25 cellular contexts compared by ENCODE assay signal in the genomic region with DNA sequence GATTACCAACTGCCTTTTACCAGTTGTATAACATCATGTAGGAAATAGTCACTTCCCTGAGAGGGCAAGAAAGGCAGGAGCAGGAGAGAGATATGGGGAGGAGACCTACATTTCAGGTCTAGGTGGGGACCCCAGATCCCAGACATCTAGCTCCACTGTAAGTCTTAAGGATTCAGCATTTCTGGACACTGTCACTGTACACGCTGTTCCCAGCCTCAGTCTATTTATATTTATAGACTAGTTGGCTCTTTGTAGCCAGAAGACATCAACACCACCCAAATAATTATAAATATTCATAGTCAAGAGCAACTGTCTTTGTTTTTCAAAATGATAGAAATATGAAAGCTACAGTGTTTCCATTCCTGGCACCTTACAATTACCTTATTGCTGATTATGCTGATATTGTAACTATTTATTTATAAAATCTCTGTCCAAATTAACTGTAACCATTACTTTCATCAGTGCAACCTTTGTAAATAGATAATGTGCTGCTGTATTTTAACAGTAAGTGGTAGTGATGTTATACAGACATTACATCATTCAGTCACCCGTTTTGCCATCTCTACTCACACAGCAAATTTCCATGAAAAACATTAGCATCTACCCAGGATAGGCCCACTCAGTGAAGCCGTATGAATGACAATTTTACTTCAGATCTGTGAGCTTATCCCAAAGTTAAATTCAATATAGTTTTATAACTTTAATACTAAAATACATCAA.
"Had no signal": no experiment of that assay in that cellular context is flagged by ENCODE, and none has a peak within 500 bp of the region (broad histone marks: within the 10 kb centered on the region; RNA-seq: fewer than 3 reads in every experiment).

No MANE protein-coding gene starts in this region.

- H3K36me3 ChIP-seq: breast epithelium, MG63 had no signal

- ATAC-seq: activated CD8-positive, alpha-beta memory T cell treated with anti-CD3 and anti-CD28 coated beads, Interleukin-2, amount 10 ng/mL, durations not matched to agents 7 days and 5 days; Panc1 had no signal

- H3K27me3 ChIP-seq: breast epithelium, MG63 had no signal

- H3K9ac ChIP-seq: KMS-11 had no signal

- H3K9me3 ChIP-seq: breast epithelium, MG63 had no signal

- H3K27ac ChIP-seq: breast epithelium, KMS-11 had no signal

- H3K4me2 ChIP-seq: KMS-11 had no signal

- H3K4me1 ChIP-seq: breast epithelium had no signal

- H3K4me3 ChIP-seq: breast epithelium, MG63 had no signal

- DNase-seq: activated CD4-positive, alpha-beta T cell treated with anti-CD3 and anti-CD28 coated beads, Interleukin-2, amount 10 ng/mL, durations not matched to agents 24 days and 14 days; activated CD4-positive, alpha-beta T cell treated with anti-CD3 and anti-CD28 coated beads, Interleukin-2, amount 50 U/mL, for 48 hours; activated CD4-positive, CD25-positive, alpha-beta regulatory T cell treated with anti-CD3 and anti-CD28 coated beads, Interleukin-2, amount 50 U/mL, for 72 hours; activated CD8-positive, alpha-beta memory T cell treated with anti-CD3 and anti-CD28 coated beads, Interleukin-2, amount 10 ng/mL, durations not matched to agents 7 days and 5 days; activated effector memory CD4-positive, alpha-beta T cell treated with Interleukin-2 at 50 U/mL for 16 hours; activated naive CD4-positive, alpha-beta T cell; activated T-cell treated with anti-CD3 and anti-CD28 coated beads, Interleukin-2, amount 50 U/mL, for 24 hours; aorta; MG63; MV-4-11; NCI-H1092 treated with DMSO at 0.1 percent for 48 hours; NCI-H1417 treated with DMSO at 0.1 percent for 48 hours; NCI-H1694 treated with DMSO at 0.1 percent for 48 hours; NCI-H2029 treated with DMSO at 0.1 percent for 48 hours; NCI-H345; NCI-H510A; NCI-H526 treated with DMSO at 0.1 percent for 48 hours; NCI-H82; NK-92 treated with Interleukin-12 subunit alpha and Interleukin-12 subunit beta, amount 100 ng/mL, for 24 hours; OCI-M1; RPMI8226; SHP77 had no signal
